ENCODE assay signal across 34 cellular contexts in the genomic region with DNA sequence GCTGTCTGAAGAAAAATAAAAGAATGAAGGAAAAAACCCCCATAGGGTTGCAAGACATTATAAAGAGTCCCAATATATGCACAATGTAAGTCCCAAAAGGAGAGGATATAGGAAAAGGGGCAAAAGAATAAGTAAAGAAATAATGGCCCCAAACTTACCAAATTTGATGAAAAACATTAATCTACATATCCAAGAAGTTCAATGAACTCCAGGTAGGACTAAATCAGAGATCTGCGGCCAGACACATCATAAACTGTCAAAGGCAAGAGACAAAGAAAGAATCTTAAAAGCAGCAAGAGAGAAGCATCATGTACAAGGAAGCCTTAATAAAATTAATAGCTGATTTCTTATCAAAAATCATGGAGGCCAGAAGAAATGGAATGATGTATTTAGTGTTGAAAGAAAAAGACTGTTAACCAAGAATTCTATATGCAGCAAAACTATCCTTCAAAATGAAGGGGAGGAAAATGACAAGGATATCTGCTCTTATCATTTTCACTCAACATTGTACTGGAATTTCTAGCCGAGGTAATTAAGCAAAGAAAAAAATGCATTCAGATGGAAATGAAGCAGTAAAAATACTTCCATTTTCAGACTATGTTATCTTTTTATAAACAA.
"Had no signal": no experiment of that assay in that cellular context is flagged by ENCODE, and none has a peak within 500 bp of the region (broad histone marks: within the 10 kb centered on the region; RNA-seq: fewer than 3 reads in every experiment).

No MANE protein-coding gene starts in this region.

- H3K36me3 ChIP-seq: MG63 had no signal

- DNase-seq: Karpas-422, Kasumi-1, MG63, MM.1S, MV-4-11, NCI-H1048, NCI-H1092, NCI-H1092 treated with DMSO at 0.1 percent for 48 hours, NCI-H1105, NCI-H1105 treated with DMSO at 0.1 percent for 48 hours, NCI-H1417 treated with DMSO at 0.1 percent for 48 hours, NCI-H1436, NCI-H1436 treated with DMSO at 0.1 percent for 48 hours, NCI-H146, NCI-H1694, NCI-H1694 treated with DMSO at 0.1 percent for 48 hours, NCI-H187, NCI-H187 treated with DMSO at 0.1 percent for 48 hours, NCI-H1930, NCI-H2029, NCI-H2029 treated with DMSO at 0.1 percent for 48 hours, NCI-H2081, NCI-H2081 treated with DMSO at 0.1 percent for 48 hours, NCI-H2107, NCI-H2171, NCI-H2171 treated with DMSO at 0.1 percent for 48 hours, NCI-H2227 treated with DMSO at 0.1 percent for 48 hours, NCI-H226, NCI-H345, NCI-H446, NCI-H446 treated with DMSO at 0.1 percent for 48 hours, NCI-H510A, NCI-H510A treated with DMSO at 0.1 percent for 48 hours, NCI-H524 had no signal

- H3K4me3 ChIP-seq: MG63 had no signal
